28 cellular contexts compared by ENCODE assay signal in genomic region chr7:80530136-80530535, GRCh38. TPM values are rescaled to one million over a fixed set of nuclear protein-coding genes. Genes with fewer than 3 reads are reported as not detected.
"Had no signal": no experiment of that assay in that cellular context is flagged by ENCODE, and none has a peak within 500 bp of the region (broad histone marks: within the 10 kb centered on the region; RNA-seq: fewer than 3 reads in every experiment).

No MANE protein-coding gene starts in this region.

- H3K27me3 ChIP-seq: ascending aorta, body of pancreas, MG63 had no signal

- ATAC-seq: activated CD8-positive, alpha-beta memory T cell treated with anti-CD3 and anti-CD28 coated beads, Interleukin-2, amount 10 ng/mL, durations not matched to agents 7 days and 5 days; body of pancreas; Panc1; T-helper 17 cell had no signal

- H3K27ac ChIP-seq: ascending aorta, body of pancreas, KMS-11 had no signal

- H3K9me3 ChIP-seq: ascending aorta, body of pancreas, MG63 had no signal

- DNase-seq: activated B cell treated with CpG ODN at 0.5 μM for 24 hours; activated CD4-positive, alpha-beta T cell treated with anti-CD3 and anti-CD28 coated beads for 1 hour; activated CD4-positive, alpha-beta T cell treated with anti-CD3 and anti-CD28 coated beads, Interleukin-2, amount 10 ng/mL, durations not matched to agents 24 days and 14 days; activated CD4-positive, alpha-beta T cell treated with anti-CD3 and anti-CD28 coated beads, Interleukin-2, amount 50 U/mL, for 48 hours; activated CD8-positive, alpha-beta memory T cell treated with anti-CD3 and anti-CD28 coated beads, Interleukin-2, amount 10 ng/mL, durations not matched to agents 7 days and 5 days; activated effector memory CD4-positive, alpha-beta T cell treated with Interleukin-2 at 50 U/mL for 16 hours; activated naive CD4-positive, alpha-beta T cell; activated T-cell treated with anti-CD3 and anti-CD28 coated beads, Interleukin-2, amount 50 U/mL, for 24 hours; body of pancreas; MG63; MV-4-11; NCI-H1092 treated with DMSO at 0.1 percent for 48 hours; NCI-H1436; NCI-H1694 treated with DMSO at 0.1 percent for 48 hours; NCI-H2029 treated with DMSO at 0.1 percent for 48 hours; NCI-H345; NCI-H510A; NCI-H526 treated with DMSO at 0.1 percent for 48 hours; NK-92 treated with Interleukin-12 subunit alpha and Interleukin-12 subunit beta, amount 100 ng/mL, for 24 hours; OCI-M1; RPMI8226; SHP77; T-helper 17 cell; T-helper 9 cell had no signal

- H3K4me1 ChIP-seq: ascending aorta, body of pancreas had no signal

- H3K4me3 ChIP-seq: ascending aorta, body of pancreas, MG63 had no signal

- H3K36me3 ChIP-seq: ascending aorta, MG63 had no signal

RNA-seq across cellular contexts. Expression of gene GNAT3, which starts 18.3 kb away (rescaled TPM):
- total RNA-seq: activated B cell treated with CpG ODN at 0.5 μM for 24 hours; activated CD4-positive, alpha-beta T cell treated with anti-CD3 and anti-CD28 coated beads, Interleukin-2, amount 10 ng/mL, durations not matched to agents 24 days and 14 days; activated CD8-positive, alpha-beta memory T cell treated with anti-CD3 and anti-CD28 coated beads, Interleukin-2, amount 10 ng/mL, durations not matched to agents 7 days and 5 days; activated T-helper 1 cell treated with anti-CD3 and anti-CD28 coated beads, Interleukin-12 subunit alpha, Interleukin-12 subunit beta, Interleukin-2, Interleukin-4 antibody, amounts not matched to agents 30 ng/mL and 10 ng/mL and 1 ng/mL, durations not matched to agents 14 hours and 24 hours and 36 hours; ascending aorta; T-helper 17 cell had no signal
